In genomic region chr1:222663535-222663934, GRCh38 we compare ENCODE assay signal across 29 cellular contexts.
"Had no signal": no experiment of that assay in that cellular context is flagged by ENCODE, and none has a peak within 500 bp of the region (broad histone marks: within the 10 kb centered on the region; RNA-seq: fewer than 3 reads in every experiment).

No MANE protein-coding gene starts in this region.

- H3K9ac ChIP-seq: neural progenitor cell had no signal

- ATAC-seq: left colon; left lung; lower lobe of right lung; natural killer cell; right lobe of liver; stimulated activated memory B cell treated with anti-CD40 and anti-IgM and Interleukin-4, amounts not matched to agents 10 μg/mL and 1 μg/mL and 100 μg/mL, for 72 hours; stimulated activated naive CD8-positive, alpha-beta T cell treated with anti-CD3 and anti-CD28 coated beads, Interleukin-15, amount 100 ng/mL, for 72 hours had no signal

- DNase-seq: hypothalamus; immature natural killer cell; kidney; left colon; left lung; lower lobe of right lung; mammary epithelial cell; mesenchymal stem cell; natural killer cell; nephron progenitor cell; ovary; right lobe of liver; stimulated activated CD4-positive, alpha-beta T cell treated with anti-CD3 and anti-CD28 coated beads, Interleukin-1b, Interleukin-23, amount 100 ng/mL, for 48 hours; stimulated activated CD4-positive, alpha-beta T cell treated with anti-CD3 and anti-CD28 coated beads, Interleukin-2, amount 100 ng/mL, for 48 hours; stimulated activated CD4-positive, alpha-beta T cell treated with anti-CD3 and anti-CD28 coated beads, Interleukin-4, amount 100 ng/mL, for 4 hours; stimulated activated CD8-positive, alpha-beta memory T cell treated with anti-CD3 and anti-CD28 coated beads, Interleukin-4, amount 100 ng/mL, for 48 hours; stimulated activated naive CD4-positive, alpha-beta T cell treated with Interleukin-2 at 50 U/mL for 16 hours; stimulated activated naive CD8-positive, alpha-beta T cell treated with anti-CD3 and anti-CD28 coated beads, Interleukin-15, amount 100 ng/mL, for 72 hours; substantia nigra; uterus had no signal

- H3K4me2 ChIP-seq: neural progenitor cell, smooth muscle cell had no signal

- H3K4me1 ChIP-seq: left lung, lower lobe of right lung, neural progenitor cell, right atrium auricular region, right lobe of liver, uterus had no signal

- H3K36me3 ChIP-seq: ovary, uterus had no signal

- FAIRE-seq: islet of Langerhans, kidney had no signal

- H3K4me1 Mint-ChIP-seq: nephron progenitor cell, neural progenitor cell had no signal

- H3K27ac Mint-ChIP-seq: nephron progenitor cell; neural progenitor cell; progenitor cell of endocrine pancreas; stimulated activated memory B cell treated with anti-CD40 and anti-IgM and Interleukin-4, amounts not matched to agents 10 μg/mL and 1 μg/mL and 100 μg/mL, for 72 hours; type B pancreatic cell had no signal

- H3K9me3 ChIP-seq: left lung, lower lobe of right lung, neutrophil, ovary, right atrium auricular region, right lobe of liver, tibial nerve, uterus had no signal

- H3K27me3 Mint-ChIP-seq: progenitor cell of endocrine pancreas; stimulated activated memory B cell treated with anti-CD40 and anti-IgM and Interleukin-4, amounts not matched to agents 10 μg/mL and 1 μg/mL and 100 μg/mL, for 72 hours; stimulated activated naive CD8-positive, alpha-beta T cell treated with anti-CD3 and anti-CD28 coated beads, Interleukin-15, amount 100 ng/mL, for 72 hours; type B pancreatic cell had no signal

- H3K9me3 Mint-ChIP-seq: immature natural killer cell; natural killer cell; nephron progenitor cell; neural progenitor cell; stimulated activated memory B cell treated with anti-CD40 and anti-IgM and Interleukin-4, amounts not matched to agents 10 μg/mL and 1 μg/mL and 100 μg/mL, for 72 hours; stimulated activated naive CD8-positive, alpha-beta T cell treated with anti-CD3 and anti-CD28 coated beads, Interleukin-15, amount 100 ng/mL, for 72 hours; type B pancreatic cell had no signal

- H3K27ac ChIP-seq: left lung, lower lobe of right lung, neural progenitor cell, neutrophil, ovary, right atrium auricular region, right lobe of liver, tibial nerve, uterus had no signal

- H2AFZ ChIP-seq: neural progenitor cell had no signal

- H3K4me3 Mint-ChIP-seq: immature natural killer cell; natural killer cell; nephron progenitor cell; neural progenitor cell; stimulated activated memory B cell treated with anti-CD40 and anti-IgM and Interleukin-4, amounts not matched to agents 10 μg/mL and 1 μg/mL and 100 μg/mL, for 72 hours; stimulated activated naive CD8-positive, alpha-beta T cell treated with anti-CD3 and anti-CD28 coated beads, Interleukin-15, amount 100 ng/mL, for 72 hours; type B pancreatic cell had no signal

- H3K27me3 ChIP-seq: left lung, neural progenitor cell, neutrophil, ovary, right atrium auricular region, right lobe of liver, tibial nerve, uterus had no signal

- H3K4me3 ChIP-seq: left lung, lower lobe of right lung, neural progenitor cell, ovary, right atrium auricular region, right lobe of liver, smooth muscle cell, tibial nerve, uterus had no signal
